In genomic region chr22:38353142-38353629, GRCh38 we compare ENCODE assay signal across 8 cellular contexts. TPM values are rescaled to one million over a fixed set of nuclear protein-coding genes. Genes with fewer than 3 reads are reported as not detected.
DNase-seq lines count a peak whose midpoint lies in the region; ATAC-seq lines count a peak whose summit lies in the region.

No MANE protein-coding gene starts in this region.

- H3K9ac ChIP-seq in mesendoderm (ENCODE audit: low read length) = no peak overlapping the region

- no peak overlapping the region for H3K4ac ChIP-seq in mesendoderm (ENCODE audit: low read depth, low read length)

- no peak overlapping the region for H4K8ac ChIP-seq in mesendoderm (ENCODE audit: low read depth, low read length)

- peak overlapping the region; percentile 92 for H3K27ac ChIP-seq in mesendoderm (ENCODE audit: low read depth, low read length)

- no peaks in the 10 kb centered on the region for H3K27me3 ChIP-seq in mesendoderm (ENCODE audit: insufficient read depth, low read length, poor library complexity)

- peaks cover 5% of the 10 kb centered on the region for H3K4me1 ChIP-seq in mesendoderm (ENCODE audit: control insufficient read depth, low read depth, low read length)

- no CpG with 5 or more reads among the region's 33 CpGs for WGBS in mesendoderm (ENCODE audit: extremely low coverage, insufficient coverage, low lambda C conversion rate)

- peak overlapping the region; percentile 65 for H3K18ac ChIP-seq in mesendoderm (ENCODE audit: low read length)

- H2BK5ac ChIP-seq in mesendoderm (ENCODE audit: low read length) = no peak overlapping the region

- H3K79me2 ChIP-seq in mesendoderm (ENCODE audit: control insufficient read depth, insufficient read depth, low read length) = no peaks in the 10 kb centered on the region

- no peak overlapping the region for H2AK5ac ChIP-seq in mesendoderm (ENCODE audit: low read length)

- ATAC-seq in GM21529 (IDR thresholded peaks at IDR 0.05; ENCODE audit: unreplicated experiment) = no peak

- H4K5ac ChIP-seq in mesendoderm (ENCODE audit: low read length) = no peak overlapping the region

- DNase-seq in NCI-H345 (lab: John Stamatoyannopoulos, UW) (peak; percentile 35), NCI-H345 treated with DMSO at 0.1 percent for 48 hours (lab: John Stamatoyannopoulos, UW; ENCODE audit: unreplicated experiment) (no peak), NAMALWA (ENCODE audit: low spot score) (peak; percentile 64), ecto neural progenitor cell (ENCODE audit: low spot score) (peak; percentile 85), mesendoderm (peak; percentile 72)
- peak; percentile 71 to 76 for DNase-seq in activated CD4-positive, alpha-beta T cell treated with anti-CD3 and anti-CD28 coated beads, Interleukin-2, amount 50 U/mL, for 48 hours
- DNase-seq in stimulated activated CD8-positive, alpha-beta memory T cell treated with anti-CD3 and anti-CD28 coated beads, Interleukin-2, amount 100 ng/mL, for 1 hour (ENCODE audit: low read depth in 2 of 2) = peak; percentile 44 to 47

- H2BK120ac ChIP-seq in mesendoderm (ENCODE audit: low read depth, low read length) = no peak overlapping the region

- H3K23ac ChIP-seq in mesendoderm (ENCODE audit: low read length) = no peak overlapping the region

- no peak overlapping the region for H3K4me3 ChIP-seq in mesendoderm (ENCODE audit: low read length)

- H3K56ac ChIP-seq in mesendoderm (ENCODE audit: low read length) = peak overlapping the region; percentile 73

- no peak overlapping the region for H2BK15ac ChIP-seq in mesendoderm (replicated peaks; ENCODE audit: low read depth)

- H3K4me2 ChIP-seq in mesendoderm (ENCODE audit: low read length) = no peak overlapping the region

- no peaks in the 10 kb centered on the region for H3K79me1 ChIP-seq in mesendoderm (ENCODE audit: low read length)

- H3K36me3 ChIP-seq in mesendoderm (ENCODE audit: control insufficient read depth, insufficient read depth, low read length) = peaks cover 2% of the 10 kb centered on the region

RNA-seq across cellular contexts. Expression of gene CSNK1E, which starts 36.0 kb away (rescaled TPM):
- polyA plus RNA-seq in mesendoderm (2013, experiment 1 of 2) = 124 TPM
- polyA plus RNA-seq in mesendoderm (2013, experiment 2 of 2) = 125 TPM
